In the genomic region with DNA sequence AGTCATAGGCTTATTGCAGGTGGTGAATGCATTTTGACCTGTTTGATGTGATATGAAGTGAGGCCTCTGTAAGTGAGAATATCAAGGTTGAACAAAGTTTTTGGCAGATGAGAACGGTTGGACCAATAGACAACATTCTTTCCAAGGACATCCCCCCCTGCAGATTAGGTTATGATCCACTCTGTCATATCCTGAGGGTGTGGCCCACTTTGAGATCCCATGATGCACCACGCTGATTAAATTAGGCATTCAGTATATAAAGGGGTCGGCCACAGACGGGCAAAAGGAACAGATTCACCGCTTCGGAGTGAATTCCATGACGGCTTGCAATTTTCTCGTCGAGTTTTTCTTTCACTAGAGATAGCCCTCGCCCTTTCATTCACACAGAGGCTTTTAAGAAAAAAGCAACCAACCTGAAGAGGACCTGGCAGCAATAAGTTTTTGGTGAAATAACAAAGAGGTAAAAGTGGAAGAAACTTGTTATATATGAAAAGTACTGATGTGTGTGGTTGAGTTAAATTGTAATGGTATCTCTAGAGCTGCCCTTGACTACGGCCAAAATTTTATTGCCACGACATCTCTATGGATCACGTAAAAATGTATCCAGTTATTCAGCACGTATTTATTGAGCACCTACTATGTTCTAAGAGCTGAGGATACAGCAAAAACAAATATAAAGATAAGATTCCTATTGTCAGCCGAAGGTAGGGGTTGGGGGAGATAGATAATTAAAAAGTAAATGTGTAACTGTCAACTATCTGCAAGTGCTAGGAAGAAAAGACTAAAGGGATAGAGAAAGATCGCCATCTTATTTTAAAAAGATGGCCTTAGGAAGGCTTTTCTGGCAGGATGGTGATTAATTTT, we compare ENCODE assay signal across 1 cellular context.
TF ChIP-seq lines count a peak whose summit lies in the region.

No MANE protein-coding gene starts in this region.

TF ChIP-seq in HepG2, 621 proteins besides CTCF, POLR2A, EP300 and RAD21 (continued from another document and continues in another):
- TF ChIP-seq, protein P1, sequence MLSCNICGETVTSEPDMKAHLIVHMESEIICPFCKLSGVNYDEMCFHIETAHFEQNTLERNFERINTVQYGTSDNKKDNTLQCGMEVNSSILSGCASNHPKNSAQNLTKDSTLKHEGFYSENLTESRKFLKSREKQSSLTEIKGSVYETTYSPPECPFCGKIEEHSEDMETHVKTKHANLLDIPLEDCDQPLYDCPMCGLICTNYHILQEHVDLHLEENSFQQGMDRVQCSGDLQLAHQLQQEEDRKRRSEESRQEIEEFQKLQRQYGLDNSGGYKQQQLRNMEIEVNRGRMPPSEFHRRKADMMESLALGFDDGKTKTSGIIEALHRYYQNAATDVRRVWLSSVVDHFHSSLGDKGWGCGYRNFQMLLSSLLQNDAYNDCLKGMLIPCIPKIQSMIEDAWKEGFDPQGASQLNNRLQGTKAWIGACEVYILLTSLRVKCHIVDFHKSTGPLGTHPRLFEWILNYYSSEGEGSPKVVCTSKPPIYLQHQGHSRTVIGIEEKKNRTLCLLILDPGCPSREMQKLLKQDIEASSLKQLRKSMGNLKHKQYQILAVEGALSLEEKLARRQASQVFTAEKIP (CRISPR knock-in tag; IDR thresholded peaks at IDR 0.05; ENCODE audit: borderline replicate concordance), result no peak
- TF ChIP-seq KLF12 (CRISPR knock-in tag; IDR thresholded peaks at IDR 0.05; ENCODE audit: borderline replicate concordance) (peak; percentile 49; the same call in 1 of the 2 replicates), ZFAT (CRISPR knock-in tag; conservative IDR thresholded peaks at IDR 0.05) (no peak), POLR2AphosphoS2 (IDR thresholded peaks at IDR 0.05; ENCODE audit: low read depth, low read length) (no peak), NFKBIZ (CRISPR knock-in tag; IDR thresholded peaks at IDR 0.05) (no peak), ATM (IDR thresholded peaks at IDR 0.05; ENCODE audit: borderline replicate concordance) (no peak), ZNF20 (CRISPR knock-in tag; IDR thresholded peaks at IDR 0.05) (no peak), ZNF383 (CRISPR knock-in tag; IDR thresholded peaks at IDR 0.05; ENCODE audit: borderline replicate concordance) (no peak), ARHGAP35 (CRISPR knock-in tag; IDR thresholded peaks at IDR 0.05; ENCODE audit: borderline replicate concordance) (no peak), ZNF776 (CRISPR knock-in tag; IDR thresholded peaks at IDR 0.05) (no peak), RCOR2 (CRISPR knock-in tag; IDR thresholded peaks at IDR 0.05) (peak; percentile 31; the same call in 1 of the 2 replicates), PCBP1 (IDR thresholded peaks at IDR 0.05; ENCODE audit: borderline replicate concordance, low read depth, low read length) (no peak), SP2 (CRISPR knock-in tag; IDR thresholded peaks at IDR 0.05) (no peak), ATF1 (CRISPR knock-in tag; IDR thresholded peaks at IDR 0.05) (0 out of 2 replicates have a peak, but pooled peaks have one; percentile 24), ZNF777 (CRISPR knock-in tag; IDR thresholded peaks at IDR 0.05) (0 out of 2 replicates have a peak, but pooled peaks have one; percentile 32), ZNF143 (CRISPR knock-in tag; IDR thresholded peaks at IDR 0.05) (peak; percentile 81), DNMT1 (CRISPR knock-in tag; IDR thresholded peaks at IDR 0.05) (no peak), ZSCAN20 (CRISPR knock-in tag; IDR thresholded peaks at IDR 0.05; ENCODE audit: borderline replicate concordance) (no peak), POLR2AphosphoS5 (IDR thresholded peaks at IDR 0.05; ENCODE audit: low read depth, low read length) (0 out of 2 replicates have a peak, but pooled peaks have one; percentile 22), ZBTB21 (CRISPR knock-in tag; IDR thresholded peaks at IDR 0.05) (no peak), SOX5 (CRISPR knock-in tag; IDR thresholded peaks at IDR 0.05; ENCODE audit: borderline replicate concordance) (no peak), ZNF747 (CRISPR knock-in tag; IDR thresholded peaks at IDR 0.05; ENCODE audit: borderline replicate concordance) (no peak), MAZ (IDR thresholded peaks at IDR 0.05; ENCODE audit: borderline replicate concordance, low read depth, low read length) (no peak), MAZ (CRISPR knock-in tag; IDR thresholded peaks at IDR 0.05; ENCODE audit: low read depth) (no peak), SMAD9 (CRISPR knock-in tag; IDR thresholded peaks at IDR 0.05) (no peak), GATAD1 (CRISPR knock-in tag; IDR thresholded peaks at IDR 0.05) (0 out of 2 replicates have a peak, but pooled peaks have one; percentile 10), MED13 (CRISPR knock-in tag; IDR thresholded peaks at IDR 0.05) (no peak), YEATS2 (CRISPR knock-in tag; IDR thresholded peaks at IDR 0.05; ENCODE audit: borderline replicate concordance) (no peak), NFIC (IDR thresholded peaks at IDR 0.05; ENCODE audit: low read length) (no peak), RARG (CRISPR knock-in tag; IDR thresholded peaks at IDR 0.05; ENCODE audit: low read depth) (no peak), ARID2 (CRISPR knock-in tag; IDR thresholded peaks at IDR 0.05; ENCODE audit: borderline replicate concordance) (no peak), DR1 (CRISPR knock-in tag; IDR thresholded peaks at IDR 0.05) (peak; percentile 57; the same call in 1 of the 2 replicates), MTF2 (CRISPR knock-in tag; IDR thresholded peaks at IDR 0.05; ENCODE audit: borderline replicate concordance) (no peak), RXRA (CRISPR knock-in tag; IDR thresholded peaks at IDR 0.05) (no peak), ZNF530 (CRISPR knock-in tag; IDR thresholded peaks at IDR 0.05; ENCODE audit: low read depth) (no peak), ZNF335 (CRISPR knock-in tag; IDR thresholded peaks at IDR 0.05) (no peak), ZNF432 (CRISPR knock-in tag; IDR thresholded peaks at IDR 0.05; ENCODE audit: borderline replicate concordance) (no peak), SAP130 (CRISPR knock-in tag; IDR thresholded peaks at IDR 0.05; ENCODE audit: low read depth) (peak; percentile 15)
- TF ChIP-seq, protein P2, sequence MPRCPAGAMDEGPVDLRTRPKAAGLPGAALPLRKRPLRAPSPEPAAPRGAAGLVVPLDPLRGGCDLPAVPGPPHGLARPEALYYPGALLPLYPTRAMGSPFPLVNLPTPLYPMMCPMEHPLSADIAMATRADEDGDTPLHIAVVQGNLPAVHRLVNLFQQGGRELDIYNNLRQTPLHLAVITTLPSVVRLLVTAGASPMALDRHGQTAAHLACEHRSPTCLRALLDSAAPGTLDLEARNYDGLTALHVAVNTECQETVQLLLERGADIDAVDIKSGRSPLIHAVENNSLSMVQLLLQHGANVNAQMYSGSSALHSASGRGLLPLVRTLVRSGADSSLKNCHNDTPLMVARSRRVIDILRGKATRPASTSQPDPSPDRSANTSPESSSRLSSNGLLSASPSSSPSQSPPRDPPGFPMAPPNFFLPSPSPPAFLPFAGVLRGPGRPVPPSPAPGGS (CRISPR knock-in tag; IDR thresholded peaks at IDR 0.05), result no peak
- TF ChIP-seq, protein P3, sequence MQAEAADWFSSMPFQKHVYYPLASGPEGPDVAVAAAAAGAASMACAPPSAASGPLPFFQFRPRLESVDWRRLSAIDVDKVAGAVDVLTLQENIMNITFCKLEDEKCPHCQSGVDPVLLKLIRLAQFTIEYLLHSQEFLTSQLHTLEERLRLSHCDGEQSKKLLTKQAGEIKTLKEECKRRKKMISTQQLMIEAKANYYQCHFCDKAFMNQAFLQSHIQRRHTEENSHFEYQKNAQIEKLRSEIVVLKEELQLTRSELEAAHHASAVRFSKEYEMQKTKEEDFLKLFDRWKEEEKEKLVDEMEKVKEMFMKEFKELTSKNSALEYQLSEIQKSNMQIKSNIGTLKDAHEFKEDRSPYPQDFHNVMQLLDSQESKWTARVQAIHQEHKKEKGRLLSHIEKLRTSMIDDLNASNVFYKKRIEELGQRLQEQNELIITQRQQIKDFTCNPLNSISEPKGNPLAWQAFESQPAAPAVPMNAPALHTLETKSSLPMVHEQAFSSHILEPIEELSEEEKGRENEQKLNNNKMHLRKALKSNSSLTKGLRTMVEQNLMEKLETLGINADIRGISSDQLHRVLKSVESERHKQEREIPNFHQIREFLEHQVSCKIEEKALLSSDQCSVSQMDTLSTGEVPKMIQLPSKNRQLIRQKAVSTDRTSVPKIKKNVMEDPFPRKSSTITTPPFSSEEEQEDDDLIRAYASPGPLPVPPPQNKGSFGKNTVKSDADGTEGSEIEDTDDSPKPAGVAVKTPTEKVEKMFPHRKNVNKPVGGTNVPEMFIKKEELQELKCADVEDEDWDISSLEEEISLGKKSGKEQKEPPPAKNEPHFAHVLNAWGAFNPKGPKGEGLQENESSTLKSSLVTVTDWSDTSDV (CRISPR knock-in tag; IDR thresholded peaks at IDR 0.05), result no peak
- TF ChIP-seq, protein P4, sequence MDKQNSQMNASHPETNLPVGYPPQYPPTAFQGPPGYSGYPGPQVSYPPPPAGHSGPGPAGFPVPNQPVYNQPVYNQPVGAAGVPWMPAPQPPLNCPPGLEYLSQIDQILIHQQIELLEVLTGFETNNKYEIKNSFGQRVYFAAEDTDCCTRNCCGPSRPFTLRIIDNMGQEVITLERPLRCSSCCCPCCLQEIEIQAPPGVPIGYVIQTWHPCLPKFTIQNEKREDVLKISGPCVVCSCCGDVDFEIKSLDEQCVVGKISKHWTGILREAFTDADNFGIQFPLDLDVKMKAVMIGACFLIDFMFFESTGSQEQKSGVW (CRISPR knock-in tag; IDR thresholded peaks at IDR 0.05; ENCODE audit: borderline replicate concordance), result no peak
- TF ChIP-seq, protein P5, sequence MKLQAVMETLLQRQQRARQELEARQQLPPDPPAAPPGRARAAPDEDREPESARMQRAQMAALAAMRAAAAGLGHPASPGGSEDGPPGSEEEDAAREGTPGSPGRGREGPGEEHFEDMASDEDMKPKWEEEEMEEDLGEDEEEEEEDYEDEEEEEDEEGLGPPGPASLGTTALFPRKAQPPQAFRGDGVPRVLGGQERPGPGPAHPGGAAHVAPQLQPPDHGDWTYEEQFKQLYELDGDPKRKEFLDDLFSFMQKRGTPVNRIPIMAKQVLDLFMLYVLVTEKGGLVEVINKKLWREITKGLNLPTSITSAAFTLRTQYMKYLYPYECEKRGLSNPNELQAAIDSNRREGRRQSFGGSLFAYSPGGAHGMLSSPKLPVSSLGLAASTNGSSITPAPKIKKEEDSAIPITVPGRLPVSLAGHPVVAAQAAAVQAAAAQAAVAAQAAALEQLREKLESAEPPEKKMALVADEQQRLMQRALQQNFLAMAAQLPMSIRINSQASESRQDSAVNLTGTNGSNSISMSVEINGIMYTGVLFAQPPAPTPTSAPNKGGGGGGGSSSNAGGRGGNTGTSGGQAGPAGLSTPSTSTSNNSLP (IDR thresholded peaks at IDR 0.05; ENCODE audit: low read depth, low read length), result 0 out of 2 replicates have a peak, but pooled peaks have one; percentile 28
- TF ChIP-seq, protein P6, sequence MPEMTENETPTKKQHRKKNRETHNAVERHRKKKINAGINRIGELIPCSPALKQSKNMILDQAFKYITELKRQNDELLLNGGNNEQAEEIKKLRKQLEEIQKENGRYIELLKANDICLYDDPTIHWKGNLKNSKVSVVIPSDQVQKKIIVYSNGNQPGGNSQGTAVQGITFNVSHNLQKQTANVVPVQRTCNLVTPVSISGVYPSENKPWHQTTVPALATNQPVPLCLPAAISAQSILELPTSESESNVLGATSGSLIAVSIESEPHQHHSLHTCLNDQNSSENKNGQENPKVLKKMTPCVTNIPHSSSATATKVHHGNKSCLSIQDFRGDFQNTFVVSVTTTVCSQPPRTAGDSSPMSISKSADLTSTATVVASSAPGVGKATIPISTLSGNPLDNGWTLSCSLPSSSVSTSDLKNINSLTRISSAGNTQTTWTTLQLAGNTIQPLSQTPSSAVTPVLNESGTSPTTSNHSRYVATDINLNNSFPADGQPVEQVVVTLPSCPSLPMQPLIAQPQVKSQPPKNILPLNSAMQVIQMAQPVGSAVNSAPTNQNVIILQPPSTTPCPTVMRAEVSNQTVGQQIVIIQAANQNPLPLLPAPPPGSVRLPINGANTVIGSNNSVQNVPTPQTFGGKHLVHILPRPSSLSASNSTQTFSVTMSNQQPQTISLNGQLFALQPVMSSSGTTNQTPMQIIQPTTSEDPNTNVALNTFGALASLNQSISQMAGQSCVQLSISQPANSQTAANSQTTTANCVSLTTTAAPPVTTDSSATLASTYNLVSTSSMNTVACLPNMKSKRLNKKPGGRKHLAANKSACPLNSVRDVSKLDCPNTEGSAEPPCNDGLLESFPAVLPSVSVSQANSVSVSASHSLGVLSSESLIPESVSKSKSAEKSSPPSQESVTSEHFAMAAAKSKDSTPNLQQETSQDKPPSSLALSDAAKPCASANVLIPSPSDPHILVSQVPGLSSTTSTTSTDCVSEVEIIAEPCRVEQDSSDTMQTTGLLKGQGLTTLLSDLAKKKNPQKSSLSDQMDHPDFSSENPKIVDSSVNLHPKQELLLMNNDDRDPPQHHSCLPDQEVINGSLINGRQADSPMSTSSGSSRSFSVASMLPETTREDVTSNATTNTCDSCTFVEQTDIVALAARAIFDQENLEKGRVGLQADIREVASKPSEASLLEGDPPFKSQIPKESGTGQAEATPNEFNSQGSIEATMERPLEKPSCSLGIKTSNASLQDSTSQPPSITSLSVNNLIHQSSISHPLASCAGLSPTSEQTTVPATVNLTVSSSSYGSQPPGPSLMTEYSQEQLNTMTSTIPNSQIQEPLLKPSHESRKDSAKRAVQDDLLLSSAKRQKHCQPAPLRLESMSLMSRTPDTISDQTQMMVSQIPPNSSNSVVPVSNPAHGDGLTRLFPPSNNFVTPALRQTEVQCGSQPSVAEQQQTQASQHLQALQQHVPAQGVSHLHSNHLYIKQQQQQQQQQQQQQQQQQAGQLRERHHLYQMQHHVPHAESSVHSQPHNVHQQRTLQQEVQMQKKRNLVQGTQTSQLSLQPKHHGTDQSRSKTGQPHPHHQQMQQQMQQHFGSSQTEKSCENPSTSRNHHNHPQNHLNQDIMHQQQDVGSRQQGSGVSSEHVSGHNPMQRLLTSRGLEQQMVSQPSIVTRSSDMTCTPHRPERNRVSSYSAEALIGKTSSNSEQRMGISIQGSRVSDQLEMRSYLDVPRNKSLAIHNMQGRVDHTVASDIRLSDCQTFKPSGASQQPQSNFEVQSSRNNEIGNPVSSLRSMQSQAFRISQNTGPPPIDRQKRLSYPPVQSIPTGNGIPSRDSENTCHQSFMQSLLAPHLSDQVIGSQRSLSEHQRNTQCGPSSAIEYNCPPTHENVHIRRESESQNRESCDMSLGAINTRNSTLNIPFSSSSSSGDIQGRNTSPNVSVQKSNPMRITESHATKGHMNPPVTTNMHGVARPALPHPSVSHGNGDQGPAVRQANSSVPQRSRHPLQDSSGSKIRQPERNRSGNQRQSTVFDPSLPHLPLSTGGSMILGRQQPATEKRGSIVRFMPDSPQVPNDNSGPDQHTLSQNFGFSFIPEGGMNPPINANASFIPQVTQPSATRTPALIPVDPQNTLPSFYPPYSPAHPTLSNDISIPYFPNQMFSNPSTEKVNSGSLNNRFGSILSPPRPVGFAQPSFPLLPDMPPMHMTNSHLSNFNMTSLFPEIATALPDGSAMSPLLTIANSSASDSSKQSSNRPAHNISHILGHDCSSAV (CRISPR knock-in tag; IDR thresholded peaks at IDR 0.05; ENCODE audit: borderline replicate concordance), result no peak
- TF ChIP-seq, protein P7, sequence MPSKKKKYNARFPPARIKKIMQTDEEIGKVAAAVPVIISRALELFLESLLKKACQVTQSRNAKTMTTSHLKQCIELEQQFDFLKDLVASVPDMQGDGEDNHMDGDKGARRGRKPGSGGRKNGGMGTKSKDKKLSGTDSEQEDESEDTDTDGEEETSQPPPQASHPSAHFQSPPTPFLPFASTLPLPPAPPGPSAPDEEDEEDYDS (CRISPR knock-in tag; IDR thresholded peaks at IDR 0.05), result peak; percentile 92
